1 cellular context compared by ENCODE assay signal in genomic region chr7:55546826-55547225, GRCh38.
TF ChIP-seq lines count a peak whose summit lies in the region.

No MANE protein-coding gene starts in this region.

TF ChIP-seq in HCT116, 20 proteins besides CTCF, POLR2A, EP300 and RAD21 (continued from another document):
- TF ChIP-seq EZH2phosphoT487 (IDR thresholded peaks at IDR 0.05; ENCODE audit: borderline replicate concordance), result no peak
- no peak for TF ChIP-seq ZFX (IDR thresholded peaks at IDR 0.05)
- TF ChIP-seq EGR1 (IDR thresholded peaks at IDR 0.05; ENCODE audit: low read depth), result no peak
- no peak for TF ChIP-seq ELF1 (IDR thresholded peaks at IDR 0.05; ENCODE audit: borderline replicate concordance, low read depth)
- no peak for TF ChIP-seq YY1 (IDR thresholded peaks at IDR 0.05; ENCODE audit: extremely low read depth, insufficient replicate concordance, low read depth, low read length)
- no peak for TF ChIP-seq SRF (IDR thresholded peaks at IDR 0.05; ENCODE audit: low read depth)
TF ChIP-seq in HCT116: peak in this region for 9.
